9 cellular contexts compared by ENCODE assay signal in the genomic region with DNA sequence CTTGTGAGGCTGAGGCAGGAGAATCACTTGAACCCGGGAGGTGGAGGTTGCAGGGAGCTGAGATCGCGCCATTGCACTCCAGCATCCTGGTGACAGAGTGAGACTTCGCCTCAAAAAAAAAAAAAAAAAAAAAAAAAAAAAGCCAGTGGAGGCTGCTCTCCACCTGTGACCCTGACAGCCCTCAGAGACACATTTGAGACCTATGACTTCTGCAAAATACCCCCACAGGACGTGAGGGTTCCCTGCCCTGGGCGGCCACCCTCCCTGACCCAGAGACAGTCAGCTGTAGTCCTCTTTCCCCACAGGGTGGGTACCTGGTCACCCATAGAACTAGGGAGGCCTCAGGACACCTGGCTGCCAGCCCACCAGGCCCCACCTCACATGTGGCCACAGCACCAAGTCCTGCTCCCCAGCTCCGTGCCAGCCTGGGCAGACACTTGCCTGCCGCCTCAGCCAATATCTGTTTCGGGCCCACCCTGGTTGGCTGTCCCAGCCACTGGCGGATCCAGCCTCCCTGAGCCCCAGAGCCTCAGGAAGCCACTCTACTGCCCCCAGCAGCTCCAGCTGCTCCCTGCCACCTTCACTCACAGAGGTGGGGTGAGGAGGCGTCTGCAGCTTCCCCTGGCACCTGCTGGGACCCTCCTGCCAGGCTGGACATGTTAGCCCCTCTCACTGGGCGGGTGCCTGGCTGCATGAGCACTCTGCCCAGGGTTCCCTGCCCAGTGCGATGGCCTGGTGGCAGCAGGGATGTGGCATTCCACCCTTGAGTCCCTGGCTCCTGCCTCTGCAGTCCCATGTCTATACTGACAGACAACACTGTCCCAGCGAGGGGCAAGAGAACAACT. TPM values are rescaled to one million over a fixed set of nuclear protein-coding genes. Genes with fewer than 3 reads are reported as not detected.
A peak's percentile ranks its signal among the peaks of the same experiment; 100 is the strongest.
DNase-seq lines count a peak whose midpoint lies in the region; ATAC-seq and TF ChIP-seq lines count a peak whose summit lies in the region.
"Had no signal": no experiment of that assay in that cellular context is flagged by ENCODE, and none has a peak within 500 bp of the region (broad histone marks: within the 10 kb centered on the region; RNA-seq: fewer than 3 reads in every experiment).

No MANE protein-coding gene starts in this region.

- TF ChIP-seq CTCF in WTC11 (IDR thresholded peaks at IDR 0.05): no peak

- no peak for DNase-seq in T-helper 1 cell
- no peak for DNase-seq in WTC11 (ENCODE audit: low spot score)
- DNase-seq in left ventricle myocardium superior: peak; percentile 60
- DNase-seq in pons (ENCODE audit: low spot score): no peak
- DNase-seq in cerebellar nuclear complex (lab: John Stamatoyannopoulos, UW): no peak
- DNase-seq: KBM-7 had no signal

- POLR2A ChIA-PET in WTC11 (lab: Charles Lee): interaction anchor here (0.6 kb wide), 1 partner anchor 31 kb away, joined by 5 read pairs; no protein-coding TSS in a partner anchor

- CTCF ChIA-PET in WTC11 (lab: Charles Lee): interaction anchor here (1.0 to 2.3 kb wide), 4 partner anchors 24 to 146 kb away, joined by 3 to 21 read pairs (median 3); no protein-coding TSS in a partner anchor

- no peaks in the 10 kb centered on the region for H3K27me3 Mint-ChIP-seq in T-helper 1 cell treated with Interleukin-12 subunit alpha and Interleukin-12 subunit beta and Interleukin-4 antibody, amounts not matched to agents 30 μg/mL and 1 μg/mL, for 36 hours (ENCODE audit: low read depth)
- H3K27me3 Mint-ChIP-seq in WTC11 (ENCODE audit: low read depth): no peaks in the 10 kb centered on the region
- no peaks in the 10 kb centered on the region for H3K27me3 Mint-ChIP-seq in stimulated activated memory B cell treated with anti-CD40 and anti-IgM and Interleukin-4, amounts not matched to agents 10 μg/mL and 1 μg/mL and 100 μg/mL, for 72 hours

- peaks cover 12% of the 10 kb centered on the region for H3K4me1 Mint-ChIP-seq in T-helper 1 cell treated with Interleukin-12 subunit alpha and Interleukin-12 subunit beta and Interleukin-4 antibody, amounts not matched to agents 30 μg/mL and 1 μg/mL, for 36 hours (ENCODE audit: low read depth)
- H3K4me1 Mint-ChIP-seq in WTC11: peaks cover 5% of the 10 kb centered on the region; the same call in 1 of the 2 replicates
- peaks cover 92% of the 10 kb centered on the region for H3K4me1 Mint-ChIP-seq in stimulated activated memory B cell treated with anti-CD40 and anti-IgM and Interleukin-4, amounts not matched to agents 10 μg/mL and 1 μg/mL and 100 μg/mL, for 72 hours

- H3K4me3 Mint-ChIP-seq in T-helper 1 cell treated with Interleukin-12 subunit alpha and Interleukin-12 subunit beta and Interleukin-4 antibody, amounts not matched to agents 30 μg/mL and 1 μg/mL, for 36 hours: peak overlapping the region; percentile 21
- no peak overlapping the region for H3K4me3 Mint-ChIP-seq in WTC11
- H3K4me3 Mint-ChIP-seq in stimulated activated memory B cell treated with anti-CD40 and anti-IgM and Interleukin-4, amounts not matched to agents 10 μg/mL and 1 μg/mL and 100 μg/mL, for 72 hours: peak overlapping the region; percentile 66

- H3K27ac Mint-ChIP-seq in T-helper 1 cell treated with Interleukin-12 subunit alpha and Interleukin-12 subunit beta and Interleukin-4 antibody, amounts not matched to agents 30 μg/mL and 1 μg/mL, for 36 hours: peak overlapping the region; percentile 86
- peak overlapping the region; percentile 15; the same call in 1 of the 2 replicates for H3K27ac Mint-ChIP-seq in WTC11
- H3K27ac Mint-ChIP-seq in stimulated activated memory B cell treated with anti-CD40 and anti-IgM and Interleukin-4, amounts not matched to agents 10 μg/mL and 1 μg/mL and 100 μg/mL, for 72 hours: peak overlapping the region; percentile 77

- H3K36me3 Mint-ChIP-seq in T-helper 1 cell treated with Interleukin-12 subunit alpha and Interleukin-12 subunit beta and Interleukin-4 antibody, amounts not matched to agents 30 μg/mL and 1 μg/mL, for 36 hours (ENCODE audit: low read depth): peaks cover 12% of the 10 kb centered on the region
- H3K36me3 Mint-ChIP-seq in WTC11: peaks cover 7% of the 10 kb centered on the region; the same call in 1 of the 2 replicates
- peaks cover 60% of the 10 kb centered on the region for H3K36me3 Mint-ChIP-seq in stimulated activated memory B cell treated with anti-CD40 and anti-IgM and Interleukin-4, amounts not matched to agents 10 μg/mL and 1 μg/mL and 100 μg/mL, for 72 hours

- no peak for ATAC-seq in WTC11
- no peak for ATAC-seq in left ventricle myocardium superior
- no peak for ATAC-seq in stimulated activated memory B cell treated with anti-CD40 and anti-IgM and Interleukin-4, amounts not matched to agents 10 μg/mL and 1 μg/mL and 100 μg/mL, for 72 hours
- ATAC-seq in HG02970 (IDR thresholded peaks at IDR 0.05; ENCODE audit: low FRiP score, unreplicated experiment): no peak

- H3K9me3 Mint-ChIP-seq in T-helper 1 cell treated with Interleukin-12 subunit alpha and Interleukin-12 subunit beta and Interleukin-4 antibody, amounts not matched to agents 30 μg/mL and 1 μg/mL, for 36 hours: no peaks in the 10 kb centered on the region
- H3K9me3 Mint-ChIP-seq in WTC11: no peaks in the 10 kb centered on the region
- H3K9me3 Mint-ChIP-seq in stimulated activated memory B cell treated with anti-CD40 and anti-IgM and Interleukin-4, amounts not matched to agents 10 μg/mL and 1 μg/mL and 100 μg/mL, for 72 hours: no peaks in the 10 kb centered on the region

- intact Hi-C loops in left ventricle myocardium superior (cut with micrococcal nuclease): no loop called here

TF ChIP-seq in WTC11, 78 proteins besides CTCF, POLR2A, EP300 and RAD21:
- TF ChIP-seq ZBTB43 (CRISPR knock-in tag; IDR thresholded peaks at IDR 0.05) (no peak), SOX15 (CRISPR knock-in tag; IDR thresholded peaks at IDR 0.05) (no peak), AR (CRISPR knock-in tag; IDR thresholded peaks at IDR 0.05) (no peak), SP1 (CRISPR knock-in tag; conservative IDR thresholded peaks at IDR 0.05) (no peak), ZNF423 (CRISPR knock-in tag; IDR thresholded peaks at IDR 0.05) (no peak), CREB1 (CRISPR knock-in tag; IDR thresholded peaks at IDR 0.05) (no peak)
- TF ChIP-seq, protein P1, sequence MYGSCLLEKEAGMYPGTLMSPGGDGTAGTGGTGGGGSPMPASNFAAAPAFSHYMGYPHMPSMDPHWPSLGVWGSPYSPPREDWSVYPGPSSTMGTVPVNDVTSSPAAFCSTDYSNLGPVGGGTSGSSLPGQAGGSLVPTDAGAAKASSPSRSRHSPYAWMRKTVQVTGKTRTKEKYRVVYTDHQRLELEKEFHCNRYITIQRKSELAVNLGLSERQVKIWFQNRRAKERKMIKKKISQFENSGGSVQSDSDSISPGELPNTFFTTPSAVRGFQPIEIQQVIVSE (CRISPR knock-in tag; IDR thresholded peaks at IDR 0.05; ENCODE audit: borderline replicate concordance): no peak

RNA-seq across cellular contexts. Expression of gene MKNK2, which starts 7.0 kb away (rescaled TPM):
- total RNA-seq in WTC11 (2021): 150 to 165 TPM (median 163 TPM) in 3 replicates
- total RNA-seq in left ventricle myocardium superior: 272 TPM

RNA-seq across cellular contexts. Expression of gene BTBD2, which starts 28.6 kb away (rescaled TPM):
- 106 to 148 TPM (median 145 TPM) in 3 replicates for total RNA-seq in WTC11 (2021)
- total RNA-seq in left ventricle myocardium superior: 65.6 TPM

RNA-seq across cellular contexts. Expression of gene MOB3A, which starts 52.0 kb away (rescaled TPM):
- total RNA-seq in WTC11 (2021) (8.1 to 9.8 TPM (median 9.6 TPM) in 3 replicates), left ventricle myocardium superior (17.5 TPM)

RNA-seq across cellular contexts. Expression of gene IZUMO4, which starts 52.6 kb away (rescaled TPM):
- total RNA-seq in WTC11 (2021): 0.73 to 1.9 TPM (median 1.8 TPM) in 3 replicates
- total RNA-seq in left ventricle myocardium superior: 1.9 TPM

Comparison
In these comparisons a context has a peak if more than half of its experiments do, and no peak if none do; other contexts are left out.
1. H3K27ac Mint-ChIP-seq: peak in every context shown above with its lines; median percentile 86 in T-helper 1 cell treated with Interleukin-12 subunit alpha and Interleukin-12 subunit beta and Interleukin-4 antibody, amounts not matched to agents 30 μg/mL and 1 μg/mL, for 36 hours; 77 in stimulated activated memory B cell treated with anti-CD40 and anti-IgM and Interleukin-4, amounts not matched to agents 10 μg/mL and 1 μg/mL and 100 μg/mL, for 72 hours; 15 in WTC11.